7 cellular contexts compared by ENCODE assay signal in the genomic region with DNA sequence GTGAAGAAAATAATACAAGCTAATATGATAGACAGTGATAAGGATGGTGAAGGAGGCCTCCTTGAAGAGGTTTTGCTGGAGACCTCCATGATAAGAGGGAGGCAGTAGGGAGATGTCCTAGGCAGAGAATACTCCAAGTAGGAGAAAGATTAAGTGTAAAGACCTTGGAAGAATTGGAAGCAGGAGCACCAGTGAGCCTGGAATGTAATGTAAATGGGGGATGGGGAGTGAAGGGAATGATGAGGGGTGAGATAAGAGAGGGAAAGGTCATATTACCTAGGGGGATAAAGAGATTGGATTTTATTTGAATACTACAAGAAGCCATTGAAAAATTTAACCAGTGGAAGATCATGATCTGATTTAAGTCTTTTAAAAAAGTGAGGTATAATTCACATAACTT. TPM values are rescaled to one million over a fixed set of nuclear protein-coding genes. Genes with fewer than 3 reads are reported as not detected.
"Had no signal": no experiment of that assay in that cellular context is flagged by ENCODE, and none has a peak within 500 bp of the region (broad histone marks: within the 10 kb centered on the region; RNA-seq: fewer than 3 reads in every experiment).

No MANE protein-coding gene starts in this region.

- DNase-seq: GOT3, H9, HCEC 1CT, KBM-7 had no signal

- FAIRE-seq: H54, HTR-8/SVneo had no signal

- H3K4me3 Mint-ChIP-seq: H9, IgD-negative memory B cell had no signal

- H3K9me3 Mint-ChIP-seq: H9 had no signal

- H3K36me3 Mint-ChIP-seq: IgD-negative memory B cell had no signal

- H3K4me1 Mint-ChIP-seq: IgD-negative memory B cell had no signal

- H3K27ac Mint-ChIP-seq: H9, IgD-negative memory B cell had no signal

RNA-seq across cellular contexts. Expression of a gene that starts 41.7 kb away (rescaled TPM):
- total RNA-seq: H9 had no signal
